25 cellular contexts compared by ENCODE assay signal in the genomic region with DNA sequence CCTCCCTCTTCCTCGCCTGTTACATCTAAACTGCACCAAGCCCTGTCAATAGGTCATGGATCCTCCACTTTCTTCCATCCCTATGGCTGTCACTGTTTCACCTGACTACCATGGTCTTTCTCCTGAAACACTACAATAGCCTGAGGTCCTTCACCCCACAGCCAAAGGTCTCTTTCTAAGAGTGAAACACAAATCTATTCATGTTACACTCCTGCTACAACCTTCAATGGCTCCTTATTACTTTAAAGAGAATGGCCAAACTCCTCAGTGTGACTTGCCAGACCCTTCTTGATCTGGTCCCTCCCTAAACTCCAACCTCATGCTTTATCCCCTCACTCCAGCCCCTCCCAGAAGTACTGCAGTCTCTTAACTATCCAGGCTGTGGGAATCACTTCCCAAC. TPM values are rescaled to one million over a fixed set of nuclear protein-coding genes. Genes with fewer than 3 reads are reported as not detected.
A peak's percentile ranks its signal among the peaks of the same experiment; 100 is the strongest.
DNase-seq lines count a peak whose midpoint lies in the region; ATAC-seq and TF ChIP-seq lines count a peak whose summit lies in the region.
"Had no signal": no experiment of that assay in that cellular context is flagged by ENCODE, and none has a peak within 500 bp of the region (broad histone marks: within the 10 kb centered on the region; RNA-seq: fewer than 3 reads in every experiment).

No MANE protein-coding gene starts in this region.

- no peaks in the 10 kb centered on the region for H3K9me3 Mint-ChIP-seq in T-helper 2 cell treated with Interferon-gamma antibody and Interleukin-4, amounts not matched to agents 5 μg/mL and 100 μg/mL, for 36 hours
- no peaks in the 10 kb centered on the region for H3K9me3 Mint-ChIP-seq in CD14-positive monocyte
- no peaks in the 10 kb centered on the region for H3K9me3 Mint-ChIP-seq in effector memory CD8-positive, alpha-beta T cell
- H3K9me3 Mint-ChIP-seq: GM23338 had no signal

- H3K36me3 Mint-ChIP-seq in T-helper 2 cell treated with Interferon-gamma antibody and Interleukin-4, amounts not matched to agents 5 μg/mL and 100 μg/mL, for 36 hours (ENCODE audit: low read depth), result peaks cover 20% of the 10 kb centered on the region
- peaks cover 18 to 25% of the 10 kb centered on the region in 2 donors for H3K36me3 Mint-ChIP-seq in CD14-positive monocyte
- H3K36me3 Mint-ChIP-seq in effector memory CD8-positive, alpha-beta T cell (ENCODE audit: insufficient read depth), result peaks cover 3% of the 10 kb centered on the region

- peak overlapping the region; percentile 62; the same call in 1 of the 2 replicates for H3K27ac ChIP-seq in OCI-LY3 (ENCODE audit: low read length)
- H3K27ac ChIP-seq in right lobe of liver, result no peak overlapping the region
- H3K27ac ChIP-seq: cardiac muscle cell, uterus had no signal

- peak overlapping the region; percentile 60 for H3K4me2 ChIP-seq in OCI-LY3 (ENCODE audit: low read length)
- H3K4me2 ChIP-seq: GM23338 had no signal

- peak overlapping the region; percentile 85 for H3K27ac Mint-ChIP-seq in T-helper 2 cell treated with Interferon-gamma antibody and Interleukin-4, amounts not matched to agents 5 μg/mL and 100 μg/mL, for 36 hours
- H3K27ac Mint-ChIP-seq in CD14-positive monocyte, result peak overlapping the region in 5 of 7 donors; percentile 26 to 98 (median 93)
- peak overlapping the region; percentile 58 to 83 for H3K27ac Mint-ChIP-seq in effector memory CD8-positive, alpha-beta T cell
- H3K27ac Mint-ChIP-seq: GM23338, progenitor cell of endocrine pancreas had no signal

- TF ChIP-seq CTCF in CD14-positive monocyte (IDR thresholded peaks at IDR 0.05) (no peak), OCI-LY3 (IDR thresholded peaks at IDR 0.05; ENCODE audit: low read depth, low read length) (no peak), right lobe of liver (IDR thresholded peaks at IDR 0.05) (no peak)

- H3K4me3 Mint-ChIP-seq in T-helper 2 cell treated with Interferon-gamma antibody and Interleukin-4, amounts not matched to agents 5 μg/mL and 100 μg/mL, for 36 hours, result peak overlapping the region; percentile 96
- H3K4me3 Mint-ChIP-seq in CD14-positive monocyte, result peak overlapping the region; percentile 43 to 98
- H3K4me3 Mint-ChIP-seq in effector memory CD8-positive, alpha-beta T cell, result peak overlapping the region; percentile 78 to 83
- H3K4me3 Mint-ChIP-seq: GM23338 had no signal

- peaks cover 33% of the 10 kb centered on the region for H3K4me1 Mint-ChIP-seq in T-helper 2 cell treated with Interferon-gamma antibody and Interleukin-4, amounts not matched to agents 5 μg/mL and 100 μg/mL, for 36 hours (ENCODE audit: low read depth)
- H3K4me1 Mint-ChIP-seq in CD14-positive monocyte, result peaks cover 65% of the 10 kb centered on the region
- H3K4me1 Mint-ChIP-seq in effector memory CD8-positive, alpha-beta T cell (ENCODE audit: low read depth in 2 of 2), result peaks cover 26 to 30% of the 10 kb centered on the region in 2 donors
- H3K4me1 Mint-ChIP-seq: GM23338 had no signal

- H3K4me3 ChIP-seq in OCI-LY3 (ENCODE audit: low read length) (no peak overlapping the region), right lobe of liver (no peak overlapping the region)
- H3K4me3 ChIP-seq: cardiac muscle cell, GM23338, K562, uterus had no signal

- DNase-seq in T-helper 2 cell treated with Interferon-gamma antibody and Interleukin-4, amounts not matched to agents 5 μg/mL and 100 μg/mL, for 36 hours (ENCODE audit: low spot score), result no peak
- DNase-seq in T-helper 2 cell (no peak), CD14-positive monocyte (ENCODE audit: low spot score) (no peak), right lobe of liver (no peak)
- DNase-seq in effector memory CD8-positive, alpha-beta T cell, result no peak
- DNase-seq in stimulated activated CD4-positive, alpha-beta T cell treated with anti-CD3 and anti-CD28 coated beads, Interleukin-2, amount 100 ng/mL, for 24 hours, result no peak
- DNase-seq: 8988T; activated CD4-positive, alpha-beta T cell treated with anti-CD3 and anti-CD28 coated beads for 1 hour; amniotic stem cell; BE2C; NCI-H1694 treated with DMSO at 0.1 percent for 48 hours; NCI-H774; PC-3; SHP77 treated with DMSO at 0.1 percent for 48 hours; substantia nigra; T-helper 9 cell; uterus had no signal

- H3K79me2 ChIP-seq in OCI-LY3 (ENCODE audit: low read length), result no peaks in the 10 kb centered on the region

- H3K9ac ChIP-seq in OCI-LY3 (ENCODE audit: low read length), result no peak overlapping the region

- H3K4me1 ChIP-seq in OCI-LY3 (ENCODE audit: low read length) (peaks cover 42% of the 10 kb centered on the region), right lobe of liver (no peaks in the 10 kb centered on the region)
- H3K4me1 ChIP-seq: BE2C, uterus had no signal

- intact Hi-C loops in CD14-positive monocyte (cut with micrococcal nuclease) (no loop called here), right lobe of liver (cut with DNase I) (no loop called here)

- no peak overlapping the region for H2AFZ ChIP-seq in OCI-LY3 (ENCODE audit: low read depth, low read length)
- H2AFZ ChIP-seq: GM23338 had no signal

- H3K27me3 ChIP-seq in OCI-LY3 (ENCODE audit: low read depth, low read length) (0 out of 2 replicates have a peak, but pooled peaks cover 5% of the 10 kb centered on the region), right lobe of liver (no peaks in the 10 kb centered on the region)
- H3K27me3 ChIP-seq: BE2C, cardiac muscle cell, uterus had no signal

- 83% methylated on average over 1 of the region's 1 CpG for WGBS in right lobe of liver (ENCODE audit: insufficient coverage, low coverage, low lambda C conversion rate, missing lambda C conversion rate)

- H4K20me1 ChIP-seq in OCI-LY3 (ENCODE audit: insufficient read depth, low read length), result no peaks in the 10 kb centered on the region

- TF ChIP-seq POLR2A in right lobe of liver (IDR thresholded peaks at IDR 0.05), result no peak

- H3K9me3 ChIP-seq in OCI-LY3 (ENCODE audit: insufficient read depth, low read length) (no peaks in the 10 kb centered on the region), right lobe of liver (no peaks in the 10 kb centered on the region)
- H3K9me3 ChIP-seq: BE2C, uterus had no signal

- no peaks in the 10 kb centered on the region for H3K27me3 Mint-ChIP-seq in T-helper 2 cell treated with Interferon-gamma antibody and Interleukin-4, amounts not matched to agents 5 μg/mL and 100 μg/mL, for 36 hours (ENCODE audit: low read depth)
- peaks cover 0 to 3% (median 0%) of the 10 kb centered on the region in 3 donors for H3K27me3 Mint-ChIP-seq in CD14-positive monocyte (ENCODE audit: low read depth in 3 of 3)
- H3K27me3 Mint-ChIP-seq in effector memory CD8-positive, alpha-beta T cell, result no peaks in the 10 kb centered on the region

- ATAC-seq in effector memory CD8-positive, alpha-beta T cell (replicated peaks), result no peak
- ATAC-seq in right lobe of liver (no peak), GM21367 (IDR thresholded peaks at IDR 0.05; ENCODE audit: unreplicated experiment) (no peak)
- ATAC-seq: esophagus mucosa, GM23338, K562, PC-3 had no signal

- no peaks in the 10 kb centered on the region for H3K36me3 ChIP-seq in OCI-LY3 (replicated peaks; ENCODE audit: low read depth, low read length)
- H3K36me3 ChIP-seq in right lobe of liver, result no peaks in the 10 kb centered on the region
- H3K36me3 ChIP-seq: BE2C, cardiac muscle cell, uterus had no signal

RNA-seq across cellular contexts. Expression of a gene that starts 0.6 kb away (rescaled TPM):
- polyA plus RNA-seq in CD14-positive monocyte, result 1 to 10 TPM; 3.6 to 5.8 TPM
- under 1 TPM in 5 of 6 experiments, not detected in 1; 0.18 to 0.62 (median 0.25) TPM for total RNA-seq in right lobe of liver
- total RNA-seq: cardiac muscle cell, PC-3 had no signal
- polyA plus RNA-seq: K562, neural cell had no signal
